1 cellular context compared by ENCODE assay signal in the genomic region with DNA sequence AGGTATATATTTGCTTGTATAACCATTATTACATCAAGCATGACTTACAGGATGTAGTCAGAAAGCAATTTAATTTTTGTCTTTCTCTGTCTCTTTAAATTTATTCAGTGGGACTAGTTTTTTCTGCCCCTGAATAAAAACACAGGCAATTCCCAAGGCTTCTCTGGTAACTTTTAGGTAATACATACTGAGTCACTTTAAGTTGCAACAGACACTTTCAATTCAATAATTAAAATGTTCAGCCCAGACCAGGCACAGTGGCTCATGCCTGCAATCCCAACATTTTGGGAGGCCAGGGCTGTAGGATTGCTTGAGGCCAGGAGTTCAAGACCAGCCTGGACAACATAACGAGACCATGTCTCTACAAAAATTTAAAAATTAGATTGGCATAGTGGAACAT.
A peak's percentile ranks its signal among the peaks of the same experiment; 100 is the strongest.
TF ChIP-seq lines count a peak whose summit lies in the region.

No MANE protein-coding gene starts in this region.

TF ChIP-seq in IMR-90, 13 proteins besides CTCF, POLR2A, EP300 and RAD21:
- TF ChIP-seq SMC3 (IDR thresholded peaks at IDR 0.05; ENCODE audit: low read depth, low read length) (no peak), NFE2L2 (IDR thresholded peaks at IDR 0.05; ENCODE audit: low read depth, low read length) (no peak), CEBPB (IDR thresholded peaks at IDR 0.05; ENCODE audit: low read depth, low read length) (peak; percentile 34; the same call in 1 of the 2 replicates), BHLHE40 (IDR thresholded peaks at IDR 0.05; ENCODE audit: low read depth, low read length) (no peak), MXI1 (IDR thresholded peaks at IDR 0.05; ENCODE audit: borderline replicate concordance, low read depth, low read length) (no peak)
TF ChIP-seq in IMR-90: peak in this region for 1.
